Comparison of ENCODE assay signal across 1 cellular context in genomic region chr17:13475574-13476223, GRCh38.
TF ChIP-seq lines count a peak whose summit lies in the region.

No MANE protein-coding gene starts in this region.

TF ChIP-seq in K562, 482 proteins besides CTCF, POLR2A, EP300 and RAD21 (continued from another document):
- TF ChIP-seq, protein P1, sequence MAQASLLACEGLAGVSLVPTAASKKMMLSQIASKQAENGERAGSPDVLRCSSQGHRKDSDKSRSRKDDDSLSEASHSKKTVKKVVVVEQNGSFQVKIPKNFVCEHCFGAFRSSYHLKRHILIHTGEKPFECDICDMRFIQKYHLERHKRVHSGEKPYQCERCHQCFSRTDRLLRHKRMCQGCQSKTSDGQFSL (CRISPR knock-in tag; IDR thresholded peaks at IDR 0.05), result no peak
- TF ChIP-seq, protein P1 (tag; IDR thresholded peaks at IDR 0.05), result peak in 1 of 2 experiments; percentile 58; a peak in 1 of 4 replicates
- peak; percentile 92 for TF ChIP-seq DDX20 (tag; IDR thresholded peaks at IDR 0.05; ENCODE audit: low read depth)
- no peak for TF ChIP-seq JUND (IDR thresholded peaks at IDR 0.05; ENCODE audit: borderline replicate concordance, low read depth, low read length)
- peak; percentile 29; the same call in 1 of the 3 replicates for TF ChIP-seq JUND (tag; IDR thresholded peaks at IDR 0.05; ENCODE audit: borderline replicate concordance, low read depth, low read length)
- TF ChIP-seq, protein P2, sequence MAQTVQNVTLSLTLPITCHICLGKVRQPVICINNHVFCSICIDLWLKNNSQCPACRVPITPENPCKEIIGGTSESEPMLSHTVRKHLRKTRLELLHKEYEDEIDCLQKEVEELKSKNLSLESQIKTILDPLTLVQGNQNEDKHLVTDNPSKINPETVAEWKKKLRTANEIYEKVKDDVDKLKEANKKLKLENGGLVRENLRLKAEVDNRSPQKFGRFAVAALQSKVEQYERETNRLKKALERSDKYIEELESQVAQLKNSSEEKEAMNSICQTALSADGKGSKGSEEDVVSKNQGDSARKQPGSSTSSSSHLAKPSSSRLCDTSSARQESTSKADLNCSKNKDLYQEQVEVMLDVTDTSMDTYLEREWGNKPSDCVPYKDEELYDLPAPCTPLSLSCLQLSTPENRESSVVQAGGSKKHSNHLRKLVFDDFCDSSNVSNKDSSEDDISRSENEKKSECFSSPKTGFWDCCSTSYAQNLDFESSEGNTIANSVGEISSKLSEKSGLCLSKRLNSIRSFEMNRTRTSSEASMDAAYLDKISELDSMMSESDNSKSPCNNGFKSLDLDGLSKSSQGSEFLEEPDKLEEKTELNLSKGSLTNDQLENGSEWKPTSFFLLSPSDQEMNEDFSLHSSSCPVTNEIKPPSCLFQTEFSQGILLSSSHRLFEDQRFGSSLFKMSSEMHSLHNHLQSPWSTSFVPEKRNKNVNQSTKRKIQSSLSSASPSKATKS (CRISPR knock-in tag; IDR thresholded peaks at IDR 0.05), result peak; percentile 44; the same call in 1 of the 2 replicates
- TF ChIP-seq USF2 (CRISPR knock-in tag; IDR thresholded peaks at IDR 0.05), result peak; percentile 32; the same call in 1 of the 2 replicates
- TF ChIP-seq ZNF197 (CRISPR knock-in tag; IDR thresholded peaks at IDR 0.05; ENCODE audit: low read depth), result peak; percentile 74; the same call in 1 of the 2 replicates
- peak; percentile 72; the same call in 1 of the 2 replicates for TF ChIP-seq ZNF830 (CRISPR knock-in tag; IDR thresholded peaks at IDR 0.05)
- TF ChIP-seq, protein P3, sequence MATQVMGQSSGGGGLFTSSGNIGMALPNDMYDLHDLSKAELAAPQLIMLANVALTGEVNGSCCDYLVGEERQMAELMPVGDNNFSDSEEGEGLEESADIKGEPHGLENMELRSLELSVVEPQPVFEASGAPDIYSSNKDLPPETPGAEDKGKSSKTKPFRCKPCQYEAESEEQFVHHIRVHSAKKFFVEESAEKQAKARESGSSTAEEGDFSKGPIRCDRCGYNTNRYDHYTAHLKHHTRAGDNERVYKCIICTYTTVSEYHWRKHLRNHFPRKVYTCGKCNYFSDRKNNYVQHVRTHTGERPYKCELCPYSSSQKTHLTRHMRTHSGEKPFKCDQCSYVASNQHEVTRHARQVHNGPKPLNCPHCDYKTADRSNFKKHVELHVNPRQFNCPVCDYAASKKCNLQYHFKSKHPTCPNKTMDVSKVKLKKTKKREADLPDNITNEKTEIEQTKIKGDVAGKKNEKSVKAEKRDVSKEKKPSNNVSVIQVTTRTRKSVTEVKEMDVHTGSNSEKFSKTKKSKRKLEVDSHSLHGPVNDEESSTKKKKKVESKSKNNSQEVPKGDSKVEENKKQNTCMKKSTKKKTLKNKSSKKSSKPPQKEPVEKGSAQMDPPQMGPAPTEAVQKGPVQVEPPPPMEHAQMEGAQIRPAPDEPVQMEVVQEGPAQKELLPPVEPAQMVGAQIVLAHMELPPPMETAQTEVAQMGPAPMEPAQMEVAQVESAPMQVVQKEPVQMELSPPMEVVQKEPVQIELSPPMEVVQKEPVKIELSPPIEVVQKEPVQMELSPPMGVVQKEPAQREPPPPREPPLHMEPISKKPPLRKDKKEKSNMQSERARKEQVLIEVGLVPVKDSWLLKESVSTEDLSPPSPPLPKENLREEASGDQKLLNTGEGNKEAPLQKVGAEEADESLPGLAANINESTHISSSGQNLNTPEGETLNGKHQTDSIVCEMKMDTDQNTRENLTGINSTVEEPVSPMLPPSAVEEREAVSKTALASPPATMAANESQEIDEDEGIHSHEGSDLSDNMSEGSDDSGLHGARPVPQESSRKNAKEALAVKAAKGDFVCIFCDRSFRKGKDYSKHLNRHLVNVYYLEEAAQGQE (CRISPR knock-in tag; IDR thresholded peaks at IDR 0.05; ENCODE audit: low read depth), result 0 out of 2 replicates have a peak, but pooled peaks have one; percentile 37
- no peak for TF ChIP-seq NR2C1 (IDR thresholded peaks at IDR 0.05)
- TF ChIP-seq NR2C1 (tag; IDR thresholded peaks at IDR 0.05), result peak; percentile 55
- no peak for TF ChIP-seq ZFP1 (CRISPR knock-in tag; IDR thresholded peaks at IDR 0.05)
- TF ChIP-seq, protein P4, sequence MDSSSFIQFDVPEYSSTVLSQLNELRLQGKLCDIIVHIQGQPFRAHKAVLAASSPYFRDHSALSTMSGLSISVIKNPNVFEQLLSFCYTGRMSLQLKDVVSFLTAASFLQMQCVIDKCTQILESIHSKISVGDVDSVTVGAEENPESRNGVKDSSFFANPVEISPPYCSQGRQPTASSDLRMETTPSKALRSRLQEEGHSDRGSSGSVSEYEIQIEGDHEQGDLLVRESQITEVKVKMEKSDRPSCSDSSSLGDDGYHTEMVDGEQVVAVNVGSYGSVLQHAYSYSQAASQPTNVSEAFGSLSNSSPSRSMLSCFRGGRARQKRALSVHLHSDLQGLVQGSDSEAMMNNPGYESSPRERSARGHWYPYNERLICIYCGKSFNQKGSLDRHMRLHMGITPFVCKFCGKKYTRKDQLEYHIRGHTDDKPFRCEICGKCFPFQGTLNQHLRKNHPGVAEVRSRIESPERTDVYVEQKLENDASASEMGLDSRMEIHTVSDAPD (CRISPR knock-in tag; IDR thresholded peaks at IDR 0.05), result no peak
- TF ChIP-seq HIVEP1 (CRISPR knock-in tag; IDR thresholded peaks at IDR 0.05), result peak; percentile 91
- peak; percentile 54; the same call in 1 of the 2 replicates for TF ChIP-seq BCL6 (CRISPR knock-in tag; IDR thresholded peaks at IDR 0.05)
